25 cellular contexts compared by ENCODE assay signal in the genomic region with DNA sequence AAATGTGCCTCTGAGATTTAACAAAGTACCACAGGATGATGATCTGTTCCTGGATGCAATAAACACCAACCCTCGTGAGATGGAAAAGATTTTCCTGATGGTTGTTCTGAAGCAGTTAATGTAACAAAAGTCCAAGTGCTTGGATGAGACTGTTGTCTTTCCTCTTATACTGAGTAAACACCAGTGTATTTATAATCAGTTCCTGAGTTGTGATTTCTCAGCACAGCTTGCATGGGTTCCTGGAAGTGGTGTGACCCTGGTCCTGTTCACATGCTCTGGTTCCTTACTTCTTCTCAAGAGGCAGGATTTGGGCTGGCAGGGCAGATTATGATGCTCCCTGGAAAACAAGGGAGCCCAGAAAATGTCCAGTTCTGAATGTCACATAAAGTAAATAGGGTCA.
DNase-seq lines count a peak whose midpoint lies in the region; ATAC-seq, FAIRE-seq and TF ChIP-seq lines count a peak whose summit lies in the region.
"Had no signal": no experiment of that assay in that cellular context is flagged by ENCODE, and none has a peak within 500 bp of the region (broad histone marks: within the 10 kb centered on the region; RNA-seq: fewer than 3 reads in every experiment).

No MANE protein-coding gene starts in this region.

- H3K4me2 ChIP-seq in HepG2 (ENCODE audit: low read depth, low read length) (no peak overlapping the region), trophoblast cell (ENCODE audit: low read length) (no peak overlapping the region)
- H3K4me2 ChIP-seq: GM23338 had no signal

- H3K23ac ChIP-seq in trophoblast cell (ENCODE audit: low read length) = no peak overlapping the region

- POLR2A ChIA-PET in HepG2 (lab: Yijun Ruan, JAX) = no interaction called here

- WGBS in HepG2 (ENCODE audit: low lambda C conversion rate) = 62% methylated on average over 1 of the region's 1 CpG
- no CpG with 5 or more reads among the region's 1 CpG for WGBS in trophoblast cell (ENCODE audit: extremely low coverage, insufficient coverage, insufficient read length)

- in situ Hi-C loops in HepG2 (cut with HindIII; ENCODE audit: extremely low pct_ligation_motif_present, low pct_unique_long_range_greater_than_20kb) = no loop called here

- peak overlapping the region; percentile 85 for H2BK120ac ChIP-seq in trophoblast cell (ENCODE audit: insufficient read depth, low read length, poor library complexity)

- FAIRE-seq in HepG2 (lab: Jason Lieb, UNC) = no peak
- FAIRE-seq: GM18507, HTR-8/SVneo had no signal

- peaks cover 21% of the 10 kb centered on the region for H3K79me1 ChIP-seq in trophoblast cell (ENCODE audit: low read length)

- CTCF ChIA-PET in HepG2 (lab: Yijun Ruan, JAX; ENCODE audit: low intra/inter-chr PET ratio, low total read pairs) = no interaction called here

- TF ChIP-seq RAD21 in HepG2 (CRISPR knock-in tag; IDR thresholded peaks at IDR 0.05) = no peak

- H3K9me3 ChIP-seq in HepG2 (ENCODE audit: low read length) (no peaks in the 10 kb centered on the region), trophoblast cell (ENCODE audit: insufficient read depth, low read depth, low read length) (no peaks in the 10 kb centered on the region)
- H3K9me3 ChIP-seq: BE2C had no signal

- no peaks in the 10 kb centered on the region for H3K79me2 ChIP-seq in HepG2 (ENCODE audit: insufficient read depth, low read length)
- peaks cover 3% of the 10 kb centered on the region for H3K79me2 ChIP-seq in trophoblast cell (ENCODE audit: control insufficient read depth, insufficient read depth, low read length, poor library complexity)

- no peak for TF ChIP-seq CTCF in HepG2 (CRISPR knock-in tag; IDR thresholded peaks at IDR 0.05)

- H3K4me3 ChIP-seq in HepG2 (replicated peaks in 1 of 3; ENCODE audit: insufficient read depth in 1 of 3, low read depth in 2 of 3, low read length in 3 of 3) = no peak overlapping the region
- H3K4me3 ChIP-seq in trophoblast cell (ENCODE audit: low read depth, low read length) = no peak overlapping the region
- H3K4me3 ChIP-seq: GM23338, MG63, SK-N-MC had no signal

- no peak overlapping the region for H4K12ac ChIP-seq in trophoblast cell (ENCODE audit: low read depth, low read length)

- H4K8ac ChIP-seq in trophoblast cell (ENCODE audit: low read depth, low read length) = peak overlapping the region; percentile 52

- BruUV-seq in HepG2 (replicated peaks; lab: Mats Ljungman, UMichigan) = no TSS peak

- H4K91ac ChIP-seq in trophoblast cell (ENCODE audit: low read depth, low read length) = peak overlapping the region; percentile 38

- no peak for TF ChIP-seq POLR2A in HepG2 (IDR thresholded peaks at IDR 0.05; ENCODE audit: insufficient read depth in 1 of 2, low read depth in 2 of 2, low read length in 2 of 2)

- intact Hi-C loops in HepG2 (cut with micrococcal nuclease; ENCODE audit: unreplicated experiment) = no loop called here

- peak overlapping the region; percentile 69 for H3K14ac ChIP-seq in trophoblast cell (ENCODE audit: low read length)

- H3K27ac ChIP-seq in HepG2 (ENCODE audit: extremely low read length, insufficient read depth, low read length) (no peak overlapping the region), trophoblast cell (ENCODE audit: low read depth, low read length) (no peak overlapping the region)
- H3K27ac ChIP-seq: RWPE1, SK-N-MC had no signal

- no peak overlapping the region for H3K18ac ChIP-seq in trophoblast cell (ENCODE audit: low read length)

- H2BK12ac ChIP-seq in trophoblast cell (ENCODE audit: low read length) = peak overlapping the region; percentile 92

- H4K20me1 ChIP-seq in HepG2 (ENCODE audit: insufficient read depth, low read length) = no peaks in the 10 kb centered on the region

- TF ChIP-seq EP300 in HepG2 (IDR thresholded peaks at IDR 0.05; ENCODE audit: low read depth in 2 of 2, low read length in 2 of 2) (peak in 1 of 2 experiments; percentile 53; a peak in 1 of 4 replicates), HepG2 (CRISPR knock-in tag; IDR thresholded peaks at IDR 0.05; ENCODE audit: borderline replicate concordance) (no peak)

- H3K4me1 ChIP-seq in HepG2 (ENCODE audit: insufficient read depth, low read length) (peaks cover 73% of the 10 kb centered on the region), trophoblast cell (ENCODE audit: control insufficient read depth in 1 of 2, insufficient read depth in 2 of 2, low read length in 2 of 2) (peaks cover 22 to 31% of the 10 kb centered on the region in 2 experiments)
- H3K4me1 ChIP-seq: BE2C had no signal

- H2AK5ac ChIP-seq in trophoblast cell (ENCODE audit: low read length) = no peak overlapping the region

- H2BK5ac ChIP-seq in trophoblast cell (ENCODE audit: low read depth, low read length, poor library complexity) = no peak overlapping the region

- DNase-seq in DMS53 treated with DMSO at 0.1 percent for 48 hours (lab: John Stamatoyannopoulos, UW; ENCODE audit: unreplicated experiment) (peak; percentile 59), NCI-H2029 (lab: John Stamatoyannopoulos, UW) (peak; percentile 17), HepG2 (ENCODE audit: low spot score) (no peak), trophoblast cell (no peak), SHP77 treated with DMSO at 0.1 percent for 48 hours (lab: John Stamatoyannopoulos, UW) (no peak)
- no peak for DNase-seq in activated CD8-positive, alpha-beta memory T cell treated with anti-CD3 and anti-CD28 coated beads, Interleukin-2, amount 50 U/mL, for 48 hours
- DNase-seq: BE2C, Calu3, H9, KG1, MG63, NCI-H1105 treated with DMSO at 0.1 percent for 48 hours, NCI-H146, NCI-H1930, NCI-H2171, NCI-H526 treated with DMSO at 0.1 percent for 48 hours, SIG-M5, SW 1271 had no signal

- no peak overlapping the region for H3K9ac ChIP-seq in HepG2 (ENCODE audit: insufficient read depth, low read depth, low read length)
- no peak overlapping the region for H3K9ac ChIP-seq in trophoblast cell (ENCODE audit: low read length)

- ATAC-seq in HepG2 (no peak), HG03520 (IDR thresholded peaks at IDR 0.05; ENCODE audit: unreplicated experiment) (no peak)
- ATAC-seq: GM23338, Panc1 had no signal

- H3K27me3 ChIP-seq in HepG2 (ENCODE audit: control insufficient read depth in 1 of 2, insufficient read depth in 2 of 2, low read length in 2 of 2) (no peaks in the 10 kb centered on the region), trophoblast cell (ENCODE audit: insufficient read depth, low read length) (no peaks in the 10 kb centered on the region)
- H3K27me3 ChIP-seq: BE2C, MG63 had no signal

- H2AFZ ChIP-seq in HepG2 (ENCODE audit: low read length) (no peak overlapping the region), trophoblast cell (ENCODE audit: insufficient read depth, low read length, poor library complexity) (no peak overlapping the region)
- H2AFZ ChIP-seq: GM23338 had no signal

- H3K36me3 ChIP-seq in HepG2 (replicated peaks in 1 of 2; ENCODE audit: control insufficient read depth in 1 of 2, insufficient read depth in 2 of 2, low read length in 2 of 2) (no peaks in the 10 kb centered on the region), trophoblast cell (ENCODE audit: control insufficient read depth in 1 of 2, insufficient read depth in 2 of 2, low read length in 2 of 2) (no peaks in the 10 kb centered on the region)
- H3K36me3 ChIP-seq: BE2C, MG63 had no signal

- no peak overlapping the region for H3K4ac ChIP-seq in trophoblast cell (ENCODE audit: low read depth, low read length)

TF ChIP-seq in HepG2, 621 proteins besides CTCF, POLR2A, EP300 and RAD21 (continues in another document):
- TF ChIP-seq KLF13 (CRISPR knock-in tag; IDR thresholded peaks at IDR 0.05) (no peak), RARA (CRISPR knock-in tag; IDR thresholded peaks at IDR 0.05) (0 out of 2 replicates have a peak, but pooled peaks have one; percentile 11), SOX13 (IDR thresholded peaks at IDR 0.05) (no peak), SOX13 (CRISPR knock-in tag; conservative IDR thresholded peaks at IDR 0.05 in 1 of 2, IDR thresholded peaks at IDR 0.05 in 1 of 2) (peak in 1 of 2 experiments; percentile 57; a peak in 1 of 4 replicates), ZNF335 (CRISPR knock-in tag; IDR thresholded peaks at IDR 0.05) (no peak), ZNF792 (CRISPR knock-in tag; IDR thresholded peaks at IDR 0.05) (no peak), TGIF2 (CRISPR knock-in tag; IDR thresholded peaks at IDR 0.05) (no peak), ZNF12 (CRISPR knock-in tag; IDR thresholded peaks at IDR 0.05) (no peak), THAP11 (CRISPR knock-in tag; IDR thresholded peaks at IDR 0.05) (no peak), KLF11 (CRISPR knock-in tag; IDR thresholded peaks at IDR 0.05) (no peak), RBAK (CRISPR knock-in tag; IDR thresholded peaks at IDR 0.05) (no peak), SMYD3 (CRISPR knock-in tag; IDR thresholded peaks at IDR 0.05) (no peak), BCL6 (CRISPR knock-in tag; IDR thresholded peaks at IDR 0.05) (peak; percentile 49; the same call in 1 of the 2 replicates), GATAD2A (CRISPR knock-in tag; IDR thresholded peaks at IDR 0.05) (peak; percentile 57; the same call in 1 of the 2 replicates), POLR2AphosphoS5 (IDR thresholded peaks at IDR 0.05; ENCODE audit: low read depth, low read length) (no peak), HMG20A (CRISPR knock-in tag; IDR thresholded peaks at IDR 0.05; ENCODE audit: borderline replicate concordance) (peak; percentile 37; the same call in 1 of the 2 replicates), FOXA3 (CRISPR knock-in tag; IDR thresholded peaks at IDR 0.05) (peak; percentile 77), ESRRA (CRISPR knock-in tag; IDR thresholded peaks at IDR 0.05; ENCODE audit: low read depth) (no peak), ZFP36 (IDR thresholded peaks at IDR 0.05; ENCODE audit: borderline replicate concordance, low read depth, low read length, partially characterized antibody) (no peak)
- TF ChIP-seq, protein P1, sequence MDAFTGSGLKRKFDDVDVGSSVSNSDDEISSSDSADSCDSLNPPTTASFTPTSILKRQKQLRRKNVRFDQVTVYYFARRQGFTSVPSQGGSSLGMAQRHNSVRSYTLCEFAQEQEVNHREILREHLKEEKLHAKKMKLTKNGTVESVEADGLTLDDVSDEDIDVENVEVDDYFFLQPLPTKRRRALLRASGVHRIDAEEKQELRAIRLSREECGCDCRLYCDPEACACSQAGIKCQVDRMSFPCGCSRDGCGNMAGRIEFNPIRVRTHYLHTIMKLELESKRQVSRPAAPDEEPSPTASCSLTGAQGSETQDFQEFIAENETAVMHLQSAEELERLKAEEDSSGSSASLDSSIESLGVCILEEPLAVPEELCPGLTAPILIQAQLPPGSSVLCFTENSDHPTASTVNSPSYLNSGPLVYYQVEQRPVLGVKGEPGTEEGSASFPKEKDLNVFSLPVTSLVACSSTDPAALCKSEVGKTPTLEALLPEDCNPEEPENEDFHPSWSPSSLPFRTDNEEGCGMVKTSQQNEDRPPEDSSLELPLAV (CRISPR knock-in tag; conservative IDR thresholded peaks at IDR 0.05; ENCODE audit: low read depth) = no peak

Comparison
In these comparisons a context has a peak if more than half of its experiments do, and no peak if none do; other contexts are left out.
1. DNase-seq: peak in DMS53 treated with DMSO at 0.1 percent for 48 hours (single experiment) and NCI-H2029 (single experiment); none in HepG2 (single experiment), trophoblast cell (0 of 2), SHP77 treated with DMSO at 0.1 percent for 48 hours (single experiment) and activated CD8-positive, alpha-beta memory T cell treated with anti-CD3 and anti-CD28 coated beads, Interleukin-2, amount 50 U/mL, for 48 hours (single experiment).